In genomic region chr15:32615871-32616426, GRCh38 we compare ENCODE assay signal across 8 cellular contexts. TPM values are rescaled to one million over a fixed set of nuclear protein-coding genes. Genes with fewer than 3 reads are reported as not detected.
DNase-seq lines count a peak whose midpoint lies in the region; ATAC-seq and TF ChIP-seq lines count a peak whose summit lies in the region.
"Not testable (repeated sequence)": the region's sequence is repeated elsewhere in the genome, so short reads cannot be mapped to it uniquely, and the experiment has no call there.

No MANE protein-coding gene starts in this region.

- H3K4me1 ChIP-seq in A673 (ENCODE audit: insufficient read depth, low read length, poor library complexity, severe bottlenecking); psoas muscle: not testable (repeated sequence)

- not testable (repeated sequence) for H3K27me3 Mint-ChIP-seq in activated CD4-positive, alpha-beta T cell treated with anti-CD3 and anti-CD28 coated beads, Interleukin-2, amount 10 ng/mL, durations not matched to agents 7 days and 5 days

- H3K4me3 Mint-ChIP-seq in activated CD4-positive, alpha-beta T cell treated with anti-CD3 and anti-CD28 coated beads, Interleukin-2, amount 10 ng/mL, durations not matched to agents 7 days and 5 days: peak overlapping the region; percentile 100

- peak; percentile 9 for ATAC-seq in GM18861 (IDR thresholded peaks at IDR 0.05; ENCODE audit: unreplicated experiment)
- ATAC-seq in HG02571 (IDR thresholded peaks at IDR 0.05; ENCODE audit: unreplicated experiment): peak; percentile 3
- ATAC-seq in psoas muscle: not testable (repeated sequence)

- peaks cover 25% of the 10 kb centered on the region for H3K36me3 Mint-ChIP-seq in activated CD4-positive, alpha-beta T cell treated with anti-CD3 and anti-CD28 coated beads, Interleukin-2, amount 10 ng/mL, durations not matched to agents 7 days and 5 days (ENCODE audit: low read depth)

- DNase-seq in A673 (ENCODE audit: low spot score); Jurkat, Clone E6-1 (ENCODE audit: low read depth, low spot score); kidney epithelial cell (ENCODE audit: low read depth); psoas muscle: not testable (repeated sequence)
- peak; percentile 14 for DNase-seq in activated CD4-positive, alpha-beta T cell treated with anti-CD3 and anti-CD28 coated beads, Interleukin-2, amount 10 ng/mL, durations not matched to agents 7 days and 5 days
- peak; percentile 28 for DNase-seq in dermis blood vessel endothelial cell

- H3K4me1 Mint-ChIP-seq in activated CD4-positive, alpha-beta T cell treated with anti-CD3 and anti-CD28 coated beads, Interleukin-2, amount 10 ng/mL, durations not matched to agents 7 days and 5 days: peaks cover 19% of the 10 kb centered on the region

- H3K9me3 ChIP-seq in A673 (ENCODE audit: low read depth, low read length, poor library complexity, severe bottlenecking); psoas muscle: not testable (repeated sequence)

- H3K27me3 ChIP-seq in A673 (replicated peaks; ENCODE audit: insufficient read depth, low read depth, low read length, poor library complexity); kidney epithelial cell (ENCODE audit: control insufficient read depth, insufficient read depth, low read length); psoas muscle (ENCODE audit: insufficient read depth in 3 of 3, low read length in 2 of 3): not testable (repeated sequence)

- CTCF ChIA-PET in A673 (lab: Charles Lee); activated CD4-positive, alpha-beta T cell treated with anti-CD3 and anti-CD28 coated beads, Interleukin-2, amount 10 ng/mL, durations not matched to agents 7 days and 5 days (lab: Charles Lee): not testable (repeated sequence)

- H3K36me3 ChIP-seq in A673 (ENCODE audit: insufficient read depth, low read length, poor library complexity, severe bottlenecking); kidney epithelial cell (ENCODE audit: control insufficient read depth, insufficient read depth, low read length); psoas muscle (ENCODE audit: insufficient read depth in 1 of 2, low read depth in 1 of 2): not testable (repeated sequence)

- POLR2A ChIA-PET in A673 (lab: Charles Lee; ENCODE audit: low non-redundant PET): interaction anchor here (0.5 kb wide), 1 partner anchor 1644 kb away, joined by 4 read pairs; no protein-coding TSS in a partner anchor
- POLR2A ChIA-PET in activated CD4-positive, alpha-beta T cell treated with anti-CD3 and anti-CD28 coated beads, Interleukin-2, amount 10 ng/mL, durations not matched to agents 7 days and 5 days (lab: Charles Lee): not testable (repeated sequence)

- H3K4me3 ChIP-seq in A673 (ENCODE audit: low read depth, low read length, poor library complexity, severe bottlenecking) (peak overlapping the region; percentile 62), kidney epithelial cell (ENCODE audit: low read depth, low read length) (peak overlapping the region; percentile 73), psoas muscle (peak overlapping the region; percentile 65)
- H3K4me3 ChIP-seq in Jurkat, Clone E6-1 (ENCODE audit: low read length): peak overlapping the region; percentile 78

- intact Hi-C loops in A673 (cut with micrococcal nuclease; ENCODE audit: unreplicated experiment); psoas muscle (cut with DNase I): not testable (repeated sequence)

- H3K27ac ChIP-seq in A673 (ENCODE audit: low read depth, low read length, poor library complexity, severe bottlenecking): peak overlapping the region; percentile 95
- not testable (repeated sequence) for H3K27ac ChIP-seq in psoas muscle

- H3K27ac Mint-ChIP-seq in activated CD4-positive, alpha-beta T cell treated with anti-CD3 and anti-CD28 coated beads, Interleukin-2, amount 10 ng/mL, durations not matched to agents 7 days and 5 days: peak overlapping the region; percentile 99

- H3K9me3 Mint-ChIP-seq in activated CD4-positive, alpha-beta T cell treated with anti-CD3 and anti-CD28 coated beads, Interleukin-2, amount 10 ng/mL, durations not matched to agents 7 days and 5 days: not testable (repeated sequence)

- WGBS in psoas muscle, 3 donors: 1% methylated on average over 12 to 17 of the region's 24 CpGs

- TF ChIP-seq CTCF in A673 (conservative IDR thresholded peaks at IDR 0.05; ENCODE audit: low read depth, low read length); kidney epithelial cell (IDR thresholded peaks at IDR 0.05; ENCODE audit: insufficient read depth, low read length, poor library complexity, severe bottlenecking); psoas muscle (IDR thresholded peaks at IDR 0.05): not testable (repeated sequence)

- BruUV-seq in A673 (replicated peaks; lab: Mats Ljungman, UMichigan): TSS peak; percentile 85

RNA-seq across cellular contexts. Expression of gene ARHGAP11A, which starts 0.6 kb away (rescaled TPM):
- total RNA-seq in A673 (2021): 167 and 173 TPM in 2 replicates
- polyA plus RNA-seq in Jurkat, Clone E6-1 (2012; ENCODE audit: insufficient read depth, insufficient read length): 102 TPM
- 100 to 1,000 TPM; 148 to 160 TPM for total RNA-seq in activated CD4-positive, alpha-beta T cell treated with anti-CD3 and anti-CD28 coated beads, Interleukin-2, amount 10 ng/mL, durations not matched to agents 7 days and 5 days
- 8.0 and 34.6 TPM in 2 replicates for total RNA-seq in dermis blood vessel endothelial cell
- total RNA-seq in kidney epithelial cell: 7.5 and 7.7 TPM in 2 replicates
- 1 to 10 TPM; 1.1 to 2.8 (median 2.0) TPM for total RNA-seq in psoas muscle
- 1 to 10 TPM in 1 of 3 donors, under 1 TPM in 2; 0.41 to 2.4 (median 0.57) TPM for polyA plus RNA-seq in psoas muscle

RNA-seq across cellular contexts. Expression of gene GOLGA8N, which starts 22.7 kb away (rescaled TPM):
- total RNA-seq in A673 (2021): 3.1 and 4.3 TPM in 2 replicates
- 3.4 TPM for polyA plus RNA-seq in Jurkat, Clone E6-1 (2012; ENCODE audit: insufficient read depth, insufficient read length)
- 1 to 10 TPM; 8.1 to 9.2 TPM for total RNA-seq in activated CD4-positive, alpha-beta T cell treated with anti-CD3 and anti-CD28 coated beads, Interleukin-2, amount 10 ng/mL, durations not matched to agents 7 days and 5 days
- 1.2 TPM in 2 replicates for total RNA-seq in dermis blood vessel endothelial cell
- 1.0 and 1.6 TPM in 2 replicates for total RNA-seq in kidney epithelial cell
- total RNA-seq in psoas muscle: 1 to 10 TPM; 2.3 to 3.0 (median 2.8) TPM
- 1 to 10 TPM; 1.1 TPM for polyA plus RNA-seq in psoas muscle

RNA-seq across cellular contexts. Expression of gene SCG5, which starts 25.6 kb away (rescaled TPM):
- 0.90 and 3.1 TPM in 2 replicates for total RNA-seq in A673 (2021)
- polyA plus RNA-seq in Jurkat, Clone E6-1 (2012; ENCODE audit: insufficient read depth, insufficient read length): 0.76 TPM
- 1 to 10 TPM; 2.5 to 3.7 TPM for total RNA-seq in activated CD4-positive, alpha-beta T cell treated with anti-CD3 and anti-CD28 coated beads, Interleukin-2, amount 10 ng/mL, durations not matched to agents 7 days and 5 days
- 0.34 TPM in 1 of 2 replicates, not detected in the other for total RNA-seq in dermis blood vessel endothelial cell
- 42.5 and 59.1 TPM in 2 replicates for total RNA-seq in kidney epithelial cell
- total RNA-seq in psoas muscle: under 1 TPM in 1 of 4 donors, not detected in 3; 0.21 TPM
- polyA plus RNA-seq in psoas muscle: under 1 TPM; 0.15 to 0.86 (median 0.52) TPM
